ENCODE assay signal across 22 cellular contexts in genomic region chr11:78344676-78345075, GRCh38.
DNase-seq lines count a peak whose midpoint lies in the region; ATAC-seq and TF ChIP-seq lines count a peak whose summit lies in the region.
"Had no signal": no experiment of that assay in that cellular context is flagged by ENCODE, and none has a peak within 500 bp of the region (broad histone marks: within the 10 kb centered on the region; RNA-seq: fewer than 3 reads in every experiment).

No MANE protein-coding gene starts in this region.

- H3K27ac ChIP-seq in breast epithelium: peak overlapping the region; percentile 53 to 58
- H3K27ac ChIP-seq in caudate nucleus (ENCODE audit: low read depth, low read length): peak overlapping the region; percentile 69
- H3K27ac ChIP-seq: RWPE1 had no signal

- H3K4me3 ChIP-seq in breast epithelium: no peak overlapping the region
- H3K4me3 ChIP-seq: GM12878, GM23338 had no signal

- H3K4me3 Mint-ChIP-seq in MCF 10A (ENCODE audit: unreplicated experiment) (no peak overlapping the region), mesothelial cell of epicardium (no peak overlapping the region), immature natural killer cell (no peak overlapping the region)
- no peak overlapping the region for H3K4me3 Mint-ChIP-seq in activated T-cell treated with anti-CD3 and anti-CD28 coated beads, Interleukin-2, amount 50 U/mL, for 72 hours
- H3K4me3 Mint-ChIP-seq: B cell; CD4-positive, CD25-positive, alpha-beta regulatory T cell; GM23338 had no signal

- no peaks in the 10 kb centered on the region for H3K36me3 ChIP-seq in breast epithelium

- TF ChIP-seq CTCF in breast epithelium (IDR thresholded peaks at IDR 0.05) (no peak), MCF 10A (IDR thresholded peaks at IDR 0.05; ENCODE audit: unreplicated experiment) (no peak), mesothelial cell of epicardium (IDR thresholded peaks at IDR 0.05; ENCODE audit: unreplicated experiment) (no peak)

- H3K9me3 Mint-ChIP-seq in MCF 10A (ENCODE audit: unreplicated experiment) (no peaks in the 10 kb centered on the region), mesothelial cell of epicardium (no peaks in the 10 kb centered on the region), immature natural killer cell (peaks cover 0 to 2% (median 0%) of the 10 kb centered on the region in 6 donors)
- peaks cover 1 to 5% of the 10 kb centered on the region in 2 donors for H3K9me3 Mint-ChIP-seq in activated T-cell treated with anti-CD3 and anti-CD28 coated beads, Interleukin-2, amount 50 U/mL, for 72 hours
- H3K9me3 Mint-ChIP-seq: GM23338 had no signal

- intact Hi-C loops in breast epithelium (cut with DNase I; ENCODE audit: low total_unique reads): no loop called here
- intact Hi-C loops in MCF 10A (cut with micrococcal nuclease): no loop called here

- H3K36me3 Mint-ChIP-seq in MCF 10A (ENCODE audit: insufficient read depth, unreplicated experiment) (no peaks in the 10 kb centered on the region), mesothelial cell of epicardium (no peaks in the 10 kb centered on the region), immature natural killer cell (no peaks in the 10 kb centered on the region)
- peaks cover 5 to 6% of the 10 kb centered on the region in 2 donors for H3K36me3 Mint-ChIP-seq in activated T-cell treated with anti-CD3 and anti-CD28 coated beads, Interleukin-2, amount 50 U/mL, for 72 hours (ENCODE audit: insufficient read depth in 2 of 2)
- H3K36me3 Mint-ChIP-seq: CD4-positive, CD25-positive, alpha-beta regulatory T cell had no signal

- peaks cover 0 to 11% of the 10 kb centered on the region in 2 donors for H3K4me1 ChIP-seq in breast epithelium

- TF ChIP-seq POLR2A in breast epithelium (IDR thresholded peaks at IDR 0.05): no peak

- no TSS peak for BruUV-seq in MCF 10A (replicated peaks; lab: Mats Ljungman, UMichigan)

- no peak overlapping the region for H3K27ac Mint-ChIP-seq in MCF 10A (ENCODE audit: low read depth, unreplicated experiment)
- peak overlapping the region; percentile 85 for H3K27ac Mint-ChIP-seq in mesothelial cell of epicardium
- no peak overlapping the region for H3K27ac Mint-ChIP-seq in activated T-cell treated with anti-CD3 and anti-CD28 coated beads, Interleukin-2, amount 50 U/mL, for 72 hours
- H3K27ac Mint-ChIP-seq in immature natural killer cell: no peak overlapping the region
- H3K27ac Mint-ChIP-seq: B cell; CD4-positive, CD25-positive, alpha-beta regulatory T cell; GM23338 had no signal

- H3K27me3 Mint-ChIP-seq in MCF 10A (ENCODE audit: insufficient read depth, unreplicated experiment) (no peaks in the 10 kb centered on the region), mesothelial cell of epicardium (ENCODE audit: low read depth) (no peaks in the 10 kb centered on the region), immature natural killer cell (ENCODE audit: low read depth in 3 of 3) (peaks cover 2 to 25% (median 4%) of the 10 kb centered on the region in 3 donors)
- no peaks in the 10 kb centered on the region for H3K27me3 Mint-ChIP-seq in activated T-cell treated with anti-CD3 and anti-CD28 coated beads, Interleukin-2, amount 50 U/mL, for 72 hours (ENCODE audit: low read depth)
- H3K27me3 Mint-ChIP-seq: B cell had no signal

- CTCF ChIA-PET in MCF 10A (lab: Yijun Ruan, JAX): no interaction called here

- no peak for ATAC-seq in activated T-cell treated with anti-CD3 and anti-CD28 coated beads, Interleukin-2, amount 50 U/mL, for 72 hours (replicated peaks in 1 of 2)
- no peak for ATAC-seq in HG02840 (IDR thresholded peaks at IDR 0.05; ENCODE audit: low FRiP score, unreplicated experiment)
- no peak for ATAC-seq in GM18520 (IDR thresholded peaks at IDR 0.05; ENCODE audit: unreplicated experiment)
- ATAC-seq: GM12878, GM23338 had no signal

- H3K4me1 Mint-ChIP-seq in MCF 10A (ENCODE audit: insufficient read depth, unreplicated experiment) (peaks cover 11% of the 10 kb centered on the region), mesothelial cell of epicardium (peaks cover 47% of the 10 kb centered on the region), immature natural killer cell (peaks cover 7 to 12% of the 10 kb centered on the region in 2 donors)
- peaks cover 51% of the 10 kb centered on the region for H3K4me1 Mint-ChIP-seq in activated T-cell treated with anti-CD3 and anti-CD28 coated beads, Interleukin-2, amount 50 U/mL, for 72 hours (ENCODE audit: low read depth)

- DNase-seq in breast epithelium (ENCODE audit: low spot score in 2 of 2) (no peak), MCF 10A (ENCODE audit: unreplicated experiment) (no peak), caudate nucleus (lab: John Stamatoyannopoulos, UW) (peak in 1 of 61 donors; percentile 28), mesothelial cell of epicardium (ENCODE audit: low spot score in 2 of 2, unreplicated experiment in 2 of 2) (no peak), immature natural killer cell (no peak)
- DNase-seq in activated T-cell treated with anti-CD3 and anti-CD28 coated beads, Interleukin-2, amount 50 U/mL, for 72 hours: no peak
- DNase-seq: 8988T; Caco-2; CD4-positive, CD25-positive, alpha-beta regulatory T cell; EL; NCI-H1694 treated with DMSO at 0.1 percent for 48 hours; NCI-H2107; NCI-H2227 treated with DMSO at 0.1 percent for 48 hours; NCI-H510A treated with DMSO at 0.1 percent for 48 hours; NCI-H82; SIG-M5 had no signal

- POLR2A ChIA-PET in MCF 10A (lab: Yijun Ruan, JAX): interaction anchor here (0.6 kb wide), 1 partner anchor 44 kb away, joined by 3 read pairs; no protein-coding TSS in a partner anchor

- H3K9me3 ChIP-seq in breast epithelium: no peaks in the 10 kb centered on the region
- H3K9me3 ChIP-seq: Caco-2 had no signal

- no peaks in the 10 kb centered on the region for H3K27me3 ChIP-seq in breast epithelium
